ENCODE assay signal across 20 cellular contexts in genomic region chr3:108488631-108489030, GRCh38. TPM values are rescaled to one million over a fixed set of nuclear protein-coding genes. Genes with fewer than 3 reads are reported as not detected.
A peak's percentile ranks its signal among the peaks of the same experiment; 100 is the strongest.
DNase-seq lines count a peak whose midpoint lies in the region; ATAC-seq and TF ChIP-seq lines count a peak whose summit lies in the region.
"Had no signal": no experiment of that assay in that cellular context is flagged by ENCODE, and none has a peak within 500 bp of the region (broad histone marks: within the 10 kb centered on the region; RNA-seq: fewer than 3 reads in every experiment).

No MANE protein-coding gene starts in this region.

- no peaks in the 10 kb centered on the region for H3K36me3 Mint-ChIP-seq in stimulated activated effector memory CD8-positive, alpha-beta T cell treated with anti-CD3 and anti-CD28 coated beads, Interleukin-12 subunit alpha, Interleukin-12 subunit beta, amount 100 ng/mL, for 72 hours
- H3K36me3 Mint-ChIP-seq: activated CD4-positive, alpha-beta memory T cell treated with anti-CD3 and anti-CD28 coated beads for 36 hours had no signal

- H3K4me1 Mint-ChIP-seq in stimulated activated effector memory CD8-positive, alpha-beta T cell treated with anti-CD3 and anti-CD28 coated beads, Interleukin-12 subunit alpha, Interleukin-12 subunit beta, amount 100 ng/mL, for 72 hours, result peaks cover 6% of the 10 kb centered on the region

- no peak overlapping the region for H2AFZ ChIP-seq in GM23248

- DNase-seq in GM23248 (peak; percentile 75), fibroblast of gingiva (ENCODE audit: low read depth) (peak; percentile 6), T-helper 1 cell (no peak), posterior vena cava (ENCODE audit: low spot score) (no peak)
- DNase-seq in stimulated activated effector memory CD8-positive, alpha-beta T cell treated with anti-CD3 and anti-CD28 coated beads, Interleukin-12 subunit alpha, Interleukin-12 subunit beta, amount 100 ng/mL, for 72 hours (ENCODE audit: low spot score in 2 of 2), result no peak
- DNase-seq: activated CD4-positive, alpha-beta memory T cell treated with anti-CD3 and anti-CD28 coated beads for 36 hours; activated naive CD4-positive, alpha-beta T cell treated with Interleukin-2 at 50 U/mL for 16 hours; C1 segment of cervical spinal cord; dorsolateral prefrontal cortex; esophagus squamous epithelium; hypothalamus; midbrain; NCI-H1417 treated with DMSO at 0.1 percent for 48 hours; RPMI8226; spleen had no signal

- no peaks in the 10 kb centered on the region for H3K79me2 ChIP-seq in GM23248 (ENCODE audit: insufficient read depth)

- intact Hi-C loops in posterior vena cava (cut with DNase I), result no loop called here

- H3K9ac ChIP-seq in GM23248, result no peak overlapping the region

- no peaks in the 10 kb centered on the region for H3K9me3 ChIP-seq in GM23248 (ENCODE audit: low read depth)
- H3K9me3 ChIP-seq: esophagus squamous epithelium, spleen, thoracic aorta had no signal

- H3F3A ChIP-seq in GM23248 (ENCODE audit: insufficient read depth), result peaks cover 15% of the 10 kb centered on the region

- H3K9me2 ChIP-seq in GM23248 (ENCODE audit: insufficient read depth), result no peaks in the 10 kb centered on the region

- no peaks in the 10 kb centered on the region for H3K36me3 ChIP-seq in GM23248 (ENCODE audit: low read depth)
- H3K36me3 ChIP-seq: esophagus squamous epithelium, spleen, thoracic aorta had no signal

- in situ Hi-C loops in GM23248 (cut with MboI), result loop anchor here (25.0 kb wide), 1 partner anchor 424 kb away; no protein-coding TSS in a partner anchor

- ATAC-seq in SK-N-SH treated with all-trans-retinoic acid at 6 μM for 48 hours (peak; percentile 44), HG03354 (IDR thresholded peaks at IDR 0.05; ENCODE audit: poor library complexity, severe bottlenecking, unreplicated experiment) (no peak)
- ATAC-seq in stimulated activated effector memory CD8-positive, alpha-beta T cell treated with anti-CD3 and anti-CD28 coated beads, Interleukin-12 subunit alpha, Interleukin-12 subunit beta, amount 100 ng/mL, for 72 hours, result peak; percentile 31

- H3K4me2 ChIP-seq in GM23248 (ENCODE audit: unreplicated experiment), result peak overlapping the region; percentile 14

- no peak overlapping the region for H3K27ac ChIP-seq in GM23248
- H3K27ac ChIP-seq: esophagus squamous epithelium, spleen, thoracic aorta, VCaP had no signal

- peaks cover 23% of the 10 kb centered on the region for H3K4me1 ChIP-seq in GM23248 (ENCODE audit: insufficient read depth)

- no peak overlapping the region for H3K4me3 ChIP-seq in GM23248
- H3K4me3 ChIP-seq: dorsolateral prefrontal cortex, esophagus squamous epithelium, spleen, thoracic aorta had no signal

- H4K20me1 ChIP-seq in GM23248 (ENCODE audit: insufficient read depth), result no peaks in the 10 kb centered on the region

- no peaks in the 10 kb centered on the region for H3K27me3 ChIP-seq in GM23248 (replicated peaks; ENCODE audit: insufficient read depth)
- H3K27me3 ChIP-seq: dorsolateral prefrontal cortex, esophagus squamous epithelium, spleen had no signal

- WGBS in GM23248 (ENCODE audit: low coverage in 1 of 2, low lambda C conversion rate in 2 of 2, missing lambda C conversion rate in 2 of 2), 2 experiments, result 0 to 13% methylated on average over 1 of the region's 1 CpG

- no peak overlapping the region for H3K27ac Mint-ChIP-seq in stimulated activated effector memory CD8-positive, alpha-beta T cell treated with anti-CD3 and anti-CD28 coated beads, Interleukin-12 subunit alpha, Interleukin-12 subunit beta, amount 100 ng/mL, for 72 hours
- H3K27ac Mint-ChIP-seq: activated CD4-positive, alpha-beta memory T cell treated with anti-CD3 and anti-CD28 coated beads for 36 hours had no signal

- H3K9me3 Mint-ChIP-seq in stimulated activated effector memory CD8-positive, alpha-beta T cell treated with anti-CD3 and anti-CD28 coated beads, Interleukin-12 subunit alpha, Interleukin-12 subunit beta, amount 100 ng/mL, for 72 hours, result no peaks in the 10 kb centered on the region
- H3K9me3 Mint-ChIP-seq: activated CD4-positive, alpha-beta memory T cell treated with anti-CD3 and anti-CD28 coated beads for 36 hours had no signal

- H3K4me3 Mint-ChIP-seq in stimulated activated effector memory CD8-positive, alpha-beta T cell treated with anti-CD3 and anti-CD28 coated beads, Interleukin-12 subunit alpha, Interleukin-12 subunit beta, amount 100 ng/mL, for 72 hours, result no peak overlapping the region
- H3K4me3 Mint-ChIP-seq: activated CD4-positive, alpha-beta memory T cell treated with anti-CD3 and anti-CD28 coated beads for 36 hours had no signal

TF ChIP-seq in SK-N-SH treated with all-trans-retinoic acid at 6 μM for 48 hours, 23 proteins besides CTCF, POLR2A, EP300 and RAD21:
- TF ChIP-seq ESRRG (CRISPR knock-in tag; IDR thresholded peaks at IDR 0.05), result no peak
- TF ChIP-seq PPARA (CRISPR knock-in tag; IDR thresholded peaks at IDR 0.05; ENCODE audit: borderline replicate concordance), result no peak
- no peak for TF ChIP-seq OSR1 (CRISPR knock-in tag; IDR thresholded peaks at IDR 0.05)
- no peak for TF ChIP-seq GLIS3 (CRISPR knock-in tag; IDR thresholded peaks at IDR 0.05)
- peak; percentile 84 for TF ChIP-seq ISL1 (CRISPR knock-in tag; IDR thresholded peaks at IDR 0.05)
- TF ChIP-seq SNAI2 (CRISPR knock-in tag; IDR thresholded peaks at IDR 0.05), result no peak
- TF ChIP-seq ZFP3 (CRISPR knock-in tag; IDR thresholded peaks at IDR 0.05), result 0 out of 2 replicates have a peak, but pooled peaks have one; percentile 29
- TF ChIP-seq ZC3H10 (CRISPR knock-in tag; IDR thresholded peaks at IDR 0.05), result no peak
- no peak for TF ChIP-seq CREB5 (CRISPR knock-in tag; IDR thresholded peaks at IDR 0.05; ENCODE audit: low read depth)
TF ChIP-seq in SK-N-SH treated with all-trans-retinoic acid at 6 μM for 48 hours: peak in this region for 2.

RNA-seq across cellular contexts. Expression of gene MYH15, which starts 21.8 kb away (rescaled TPM):
- 0.11 TPM in 1 of 2 replicates, not detected in the other for total RNA-seq in GM23248 (2014; rRNA removed; shearing (Covaris generic))
- 0.08 TPM in 1 of 2 replicates, not detected in the other for polyA plus RNA-seq in GM23248 (2016; fragmentation: Nextera tagmentation; extraction: Ambion mirVana)
- total RNA-seq in posterior vena cava, result under 1 TPM; 0.05 to 0.19 TPM
- total RNA-seq: kidney epithelial cell had no signal

Comparison
In these comparisons a context has a peak if more than half of its experiments do, and no peak if none do; other contexts are left out.
1. DNase-seq: peak in GM23248 (single experiment) and fibroblast of gingiva (single experiment); none in stimulated activated effector memory CD8-positive, alpha-beta T cell treated with anti-CD3 and anti-CD28 coated beads, Interleukin-12 subunit alpha, Interleukin-12 subunit beta, amount 100 ng/mL, for 72 hours (0 of 2), T-helper 1 cell (0 of 5) and posterior vena cava (single experiment).